ENCODE assay signal across 28 cellular contexts in the genomic region with DNA sequence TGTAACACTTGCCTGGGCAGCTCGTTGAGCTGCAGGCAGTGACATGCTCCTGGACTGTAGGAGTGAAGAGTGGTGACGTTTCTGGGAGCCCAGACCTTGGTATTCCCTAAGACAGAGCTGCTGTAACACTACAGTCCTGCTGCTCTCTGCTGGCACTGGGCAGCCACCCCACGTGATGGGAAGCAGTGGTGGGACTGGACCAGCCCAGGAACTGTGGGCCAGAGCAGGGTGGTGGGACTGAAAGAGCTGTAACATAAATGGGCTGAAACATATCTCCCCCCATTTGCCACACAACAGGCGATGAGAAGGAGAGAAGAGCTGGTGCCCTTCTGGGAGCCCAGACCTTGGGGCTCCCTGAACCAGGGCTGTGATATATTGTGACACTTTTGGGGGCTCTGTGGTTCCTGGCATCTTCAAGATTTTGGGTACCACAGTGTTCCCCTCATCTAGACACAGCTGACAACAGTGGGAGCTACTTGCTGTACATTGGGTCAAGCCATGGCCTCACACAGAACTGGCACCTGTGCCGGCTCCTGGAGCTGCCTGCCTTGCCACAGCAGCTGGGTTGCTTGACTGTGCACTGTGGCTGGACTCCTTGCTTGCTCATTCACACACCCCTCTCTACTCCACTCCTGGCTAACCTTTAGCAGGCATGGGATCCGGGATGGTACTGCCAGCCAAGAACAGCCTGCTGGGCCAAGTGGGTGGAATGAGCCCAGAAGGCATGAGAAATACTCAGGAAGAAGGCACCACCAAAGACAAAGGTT.
"Had no signal": no experiment of that assay in that cellular context is flagged by ENCODE, and none has a peak within 500 bp of the region (broad histone marks: within the 10 kb centered on the region; RNA-seq: fewer than 3 reads in every experiment).

No MANE protein-coding gene starts in this region.

- H3K27ac Mint-ChIP-seq: activated CD4-positive, alpha-beta T cell treated with anti-CD3 and anti-CD28 coated beads for 36 hours; activated CD4-positive, alpha-beta T cell treated with anti-CD3 and anti-CD28 coated beads, Interleukin-2, amount 10 ng/mL, durations not matched to agents 7 days and 5 days; activated CD8-positive, alpha-beta T cell treated with anti-CD3 and anti-CD28 coated beads, Interleukin-2, amount 10 ng/mL, durations not matched to agents 7 days and 5 days; activated naive CD4-positive, alpha-beta T cell treated with anti-CD3 and anti-CD28 coated beads, Interleukin-2, amount 50 U/mL, for 24 hours; activated naive CD8-positive, alpha-beta T cell treated with anti-CD3 and anti-CD28 coated beads, Interleukin-2, amount 10 ng/mL, durations not matched to agents 7 days and 5 days; activated T-cell treated with anti-CD3 and anti-CD28 coated beads, Interleukin-2, amount 50 U/mL, for 24 hours; activated T-helper 2 cell treated with anti-CD3 and anti-CD28 coated beads, Interferon-gamma antibody, Interleukin-2, Interleukin-4, amounts not matched to agents 10 μg/mL and 5 μg/mL and 100 μg/mL, durations not matched to agents 14 hours and 24 hours and 36 hours; WTC11 had no signal

- H3K36me3 ChIP-seq: breast epithelium had no signal

- H3K4me1 Mint-ChIP-seq: activated CD4-positive, alpha-beta T cell treated with anti-CD3 and anti-CD28 coated beads for 36 hours; activated CD4-positive, alpha-beta T cell treated with anti-CD3 and anti-CD28 coated beads, Interleukin-2, amount 10 ng/mL, durations not matched to agents 7 days and 5 days; activated naive CD4-positive, alpha-beta T cell treated with anti-CD3 and anti-CD28 coated beads, Interleukin-2, amount 50 U/mL, for 24 hours; activated naive CD8-positive, alpha-beta T cell treated with anti-CD3 and anti-CD28 coated beads, Interleukin-2, amount 10 ng/mL, durations not matched to agents 7 days and 5 days; WTC11 had no signal

- H3K36me3 Mint-ChIP-seq: activated naive CD4-positive, alpha-beta T cell treated with anti-CD3 and anti-CD28 coated beads, Interleukin-2, amount 50 U/mL, for 24 hours; activated naive CD8-positive, alpha-beta T cell treated with anti-CD3 and anti-CD28 coated beads, Interleukin-2, amount 10 ng/mL, durations not matched to agents 7 days and 5 days had no signal

- DNase-seq: activated CD4-positive, alpha-beta T cell treated with anti-CD3 and anti-CD28 coated beads for 36 hours; activated CD4-positive, alpha-beta T cell treated with anti-CD3 and anti-CD28 coated beads, Interleukin-2, amount 10 ng/mL, durations not matched to agents 7 days and 5 days; activated CD4-positive, alpha-beta T cell treated with anti-CD3 and anti-CD28 coated beads, Interleukin-2, amount 50 U/mL, for 48 hours; activated CD8-positive, alpha-beta T cell treated with anti-CD3 and anti-CD28 coated beads, Interleukin-2, amount 10 ng/mL, durations not matched to agents 7 days and 5 days; activated gamma-delta T cell; activated naive CD4-positive, alpha-beta T cell treated with Interleukin-2 at 50 U/mL for 16 hours; activated naive CD8-positive, alpha-beta T cell treated with anti-CD3 and anti-CD28 coated beads, Interleukin-2, amount 10 ng/mL, durations not matched to agents 7 days and 5 days; activated T-cell treated with anti-CD3 and anti-CD28 coated beads, Interleukin-2, amount 50 U/mL, for 24 hours; amygdala; body of pancreas; NCI-H1105; NCI-H1417 treated with DMSO at 0.1 percent for 48 hours; NCI-H187 treated with DMSO at 0.1 percent for 48 hours; NCI-H2081 treated with DMSO at 0.1 percent for 48 hours; NCI-H510A; NCI-H526; NCI-H748 treated with DMSO at 0.1 percent for 48 hours; NK-92 treated with Interleukin-12 subunit alpha and Interleukin-12 subunit beta, amount 100 ng/mL, for 24 hours; PC-9; Right ventricle myocardium superior; T1000 had no signal

- H3K4me3 Mint-ChIP-seq: activated CD4-positive, alpha-beta T cell treated with anti-CD3 and anti-CD28 coated beads for 36 hours; activated CD4-positive, alpha-beta T cell treated with anti-CD3 and anti-CD28 coated beads, Interleukin-2, amount 10 ng/mL, durations not matched to agents 7 days and 5 days; activated CD8-positive, alpha-beta T cell treated with anti-CD3 and anti-CD28 coated beads, Interleukin-2, amount 10 ng/mL, durations not matched to agents 7 days and 5 days; activated naive CD4-positive, alpha-beta T cell treated with anti-CD3 and anti-CD28 coated beads, Interleukin-2, amount 50 U/mL, for 24 hours; activated naive CD8-positive, alpha-beta T cell treated with anti-CD3 and anti-CD28 coated beads, Interleukin-2, amount 10 ng/mL, durations not matched to agents 7 days and 5 days; activated T-cell treated with anti-CD3 and anti-CD28 coated beads, Interleukin-2, amount 50 U/mL, for 24 hours; WTC11 had no signal

- ATAC-seq: activated CD4-positive, alpha-beta T cell treated with anti-CD3 and anti-CD28 coated beads for 36 hours; activated CD4-positive, CD25-positive, alpha-beta regulatory T cell treated with anti-CD3 and anti-CD28 coated beads, Interleukin-2, amount 50 U/mL, for 24 hours; activated CD8-positive, alpha-beta T cell treated with anti-CD3 and anti-CD28 coated beads, Interleukin-2, amount 10 ng/mL, durations not matched to agents 7 days and 5 days; body of pancreas; K562; WTC11 had no signal

- H3K4me3 ChIP-seq: body of pancreas, breast epithelium, K562, PC-9 had no signal

- H3K4me1 ChIP-seq: body of pancreas, breast epithelium had no signal

- H3K27me3 Mint-ChIP-seq: activated CD4-positive, alpha-beta T cell treated with anti-CD3 and anti-CD28 coated beads for 36 hours; activated CD4-positive, alpha-beta T cell treated with anti-CD3 and anti-CD28 coated beads, Interleukin-2, amount 10 ng/mL, durations not matched to agents 7 days and 5 days; activated naive CD4-positive, alpha-beta T cell treated with anti-CD3 and anti-CD28 coated beads, Interleukin-2, amount 50 U/mL, for 24 hours; activated naive CD8-positive, alpha-beta T cell treated with anti-CD3 and anti-CD28 coated beads, Interleukin-2, amount 10 ng/mL, durations not matched to agents 7 days and 5 days; activated T-cell treated with anti-CD3 and anti-CD28 coated beads, Interleukin-2, amount 50 U/mL, for 24 hours had no signal

- H3K27ac ChIP-seq: body of pancreas, breast epithelium, PC-9, RWPE1 had no signal

- H3K27me3 ChIP-seq: body of pancreas, breast epithelium had no signal

- H3K9me3 Mint-ChIP-seq: activated naive CD8-positive, alpha-beta T cell treated with anti-CD3 and anti-CD28 coated beads, Interleukin-2, amount 10 ng/mL, durations not matched to agents 7 days and 5 days; activated T-cell treated with anti-CD3 and anti-CD28 coated beads, Interleukin-2, amount 50 U/mL, for 24 hours had no signal
